In the genomic region with DNA sequence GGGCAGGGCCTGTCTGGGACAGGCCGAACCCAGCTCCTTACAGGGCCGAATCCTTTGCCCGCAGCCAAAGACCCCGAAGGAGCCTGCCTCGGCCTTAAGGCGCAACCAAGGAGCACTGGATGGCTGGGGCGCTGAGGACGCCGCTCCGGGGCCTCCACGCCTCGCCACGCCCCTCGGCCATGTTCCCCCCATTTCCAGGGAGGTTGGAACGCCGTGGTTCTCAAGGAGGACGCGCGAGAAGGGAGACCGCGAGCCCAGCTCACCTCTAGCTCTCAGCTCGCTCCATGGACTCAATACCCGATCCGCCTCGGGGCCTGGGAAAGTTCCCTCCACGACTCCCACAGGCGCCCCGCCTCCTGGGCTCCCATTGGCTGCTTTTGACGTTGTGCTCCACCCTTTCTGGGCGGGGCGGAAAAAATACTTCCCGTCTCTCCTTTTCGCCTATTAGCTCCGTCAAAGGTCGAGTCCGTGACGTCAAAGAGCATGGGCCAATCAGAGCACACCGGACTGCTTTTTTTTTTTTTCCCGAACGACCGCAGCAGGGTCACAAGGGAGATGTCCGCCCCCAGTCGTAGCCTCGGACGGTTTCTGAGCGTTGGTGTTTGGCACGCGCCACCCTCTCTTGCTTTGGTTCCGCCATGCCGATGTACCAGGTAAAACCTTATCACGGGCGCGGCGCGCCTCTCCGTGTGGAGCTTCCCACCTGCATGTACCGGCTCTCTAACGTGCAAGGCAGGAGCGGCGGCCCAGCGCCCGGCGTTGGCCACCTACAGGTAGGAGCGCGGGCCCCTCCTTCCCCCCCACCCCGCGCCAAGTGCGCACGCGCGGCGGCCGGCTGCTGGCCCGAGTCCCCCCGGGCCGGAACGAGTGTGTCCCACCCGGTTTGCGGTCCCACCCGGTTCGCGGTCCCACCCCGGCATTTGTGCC, we compare ENCODE assay signal across 8 cellular contexts.
DNase-seq lines count a peak whose midpoint lies in the region; ATAC-seq and TF ChIP-seq lines count a peak whose summit lies in the region.

No MANE protein-coding gene starts in this region.

- intact Hi-C loops in Right ventricle myocardium inferior (cut with DNase I) (no loop called here), ovary (cut with DNase I) (loop anchor here in 1 of 4 donors (10.0 kb wide), 1 partner anchor 258 kb away; no protein-coding TSS in a partner anchor), tibial artery (cut with DNase I; ENCODE audit: low total_unique reads) (no loop called here)

- H3K9me3 Mint-ChIP-seq in activated naive CD8-positive, alpha-beta T cell treated with anti-CD3 and anti-CD28 coated beads, Interleukin-2, amount 10 ng/mL, durations not matched to agents 7 days and 5 days: no peaks in the 10 kb centered on the region

- peaks cover 1% of the 10 kb centered on the region for H3K36me3 Mint-ChIP-seq in activated naive CD8-positive, alpha-beta T cell treated with anti-CD3 and anti-CD28 coated beads, Interleukin-2, amount 10 ng/mL, durations not matched to agents 7 days and 5 days

- peaks cover 15% of the 10 kb centered on the region for H3K4me1 Mint-ChIP-seq in activated naive CD8-positive, alpha-beta T cell treated with anti-CD3 and anti-CD28 coated beads, Interleukin-2, amount 10 ng/mL, durations not matched to agents 7 days and 5 days

- TF ChIP-seq CTCF in GM10266 (IDR thresholded peaks at IDR 0.05; ENCODE audit: control insufficient read depth, insufficient read depth, low read depth, missing control alignments) (peak; percentile 10), ovary (IDR thresholded peaks at IDR 0.05) (peak; percentile 50 to 77 (median 69)), tibial artery (IDR thresholded peaks at IDR 0.05) (peak; percentile 40 to 55)

- peak; percentile 65 for TF ChIP-seq POLR2A in ovary (IDR thresholded peaks at IDR 0.05)

- WGBS in ovary, 3 donors: 0% methylated on average over 71 to 83 of the region's 83 CpGs

- DNase-seq in GM10266 (ENCODE audit: extremely low spot score) (peak; percentile 95), NCI-H1092 treated with DMSO at 0.1 percent for 48 hours (lab: John Stamatoyannopoulos, UW) (peak; percentile 99), SKM-1 (lab: John Stamatoyannopoulos, UW; ENCODE audit: unreplicated experiment) (peak; percentile 91), Right ventricle myocardium inferior (ENCODE audit: missing footprints) (peak; percentile 98), ovary (peak; percentile 98 to 100 (median 99)), tibial artery (peak; percentile 99 to 100)
- DNase-seq in activated naive CD8-positive, alpha-beta T cell treated with anti-CD3 and anti-CD28 coated beads, Interleukin-2, amount 10 ng/mL, durations not matched to agents 7 days and 5 days: peak; percentile 93

- H3K27ac Mint-ChIP-seq in activated naive CD8-positive, alpha-beta T cell treated with anti-CD3 and anti-CD28 coated beads, Interleukin-2, amount 10 ng/mL, durations not matched to agents 7 days and 5 days: peak overlapping the region; percentile 94

- no peaks in the 10 kb centered on the region for H3K27me3 Mint-ChIP-seq in activated naive CD8-positive, alpha-beta T cell treated with anti-CD3 and anti-CD28 coated beads, Interleukin-2, amount 10 ng/mL, durations not matched to agents 7 days and 5 days

- ATAC-seq in HG02610 (IDR thresholded peaks at IDR 0.05; ENCODE audit: unreplicated experiment) (peak; percentile 84), Right ventricle myocardium inferior (peak; percentile 96)
- peak; percentile 88 for ATAC-seq in activated naive CD8-positive, alpha-beta T cell treated with anti-CD3 and anti-CD28 coated beads, Interleukin-2, amount 10 ng/mL, durations not matched to agents 7 days and 5 days (ENCODE audit: low read depth)

- TF ChIP-seq EP300 in ovary (IDR thresholded peaks at IDR 0.05): no peak

- POLR2A ChIA-PET in activated naive CD8-positive, alpha-beta T cell treated with anti-CD3 and anti-CD28 coated beads, Interleukin-2, amount 10 ng/mL, durations not matched to agents 7 days and 5 days (lab: Charles Lee): interaction anchor here (0.5 to 1.3 kb wide), 4 partner anchors 268 to 1322 kb away, joined by 3 to 4 read pairs (median 4); partner anchors contain the start of gene TYW1

- peak overlapping the region; percentile 93 for H3K4me3 Mint-ChIP-seq in activated naive CD8-positive, alpha-beta T cell treated with anti-CD3 and anti-CD28 coated beads, Interleukin-2, amount 10 ng/mL, durations not matched to agents 7 days and 5 days

- H3K9me3 ChIP-seq in ovary (no peaks in the 10 kb centered on the region), tibial artery (no peaks in the 10 kb centered on the region)

- no peaks in the 10 kb centered on the region for H3K27me3 ChIP-seq in ovary
- no peaks in the 10 kb centered on the region for H3K27me3 ChIP-seq in tibial artery

- H3K27ac ChIP-seq in ovary (peak overlapping the region; percentile 71 to 93), tibial artery (peak overlapping the region; percentile 95 to 99)

- peaks cover 5% of the 10 kb centered on the region for H3K4me1 ChIP-seq in ovary (ENCODE audit: insufficient read depth)
- H3K4me1 ChIP-seq in tibial artery: peaks cover 0 to 19% (median 12%) of the 10 kb centered on the region in 4 donors

- H3K4me3 ChIP-seq in ovary: peak overlapping the region; percentile 78
- H3K4me3 ChIP-seq in tibial artery: peak overlapping the region; percentile 71 to 94

- H3K36me3 ChIP-seq in ovary (no peaks in the 10 kb centered on the region), tibial artery (peaks cover 7 to 14% (median 12%) of the 10 kb centered on the region in 3 donors)

Comparison
In these comparisons a context has a peak if more than half of its experiments do, and no peak if none do; other contexts are left out.
1. Peak in every context shown above with its lines: DNase-seq, ATAC-seq, H3K4me3 ChIP-seq and H3K27ac ChIP-seq.
2. CTCF ChIP-seq: peak in every context shown above with its lines; median percentile 69 in ovary; 48 in tibial artery; 10 in GM10266.